In genomic region chr16:47058295-47059086, GRCh38 we compare ENCODE assay signal across 1 cellular context.
TF ChIP-seq lines count a peak whose summit lies in the region.

No MANE protein-coding gene starts in this region.

TF ChIP-seq in HepG2, 621 proteins besides CTCF, POLR2A, EP300 and RAD21 (continued from another document and continues in another):
- peak; percentile 17; the same call in 1 of the 2 replicates for TF ChIP-seq FOXK1 (CRISPR knock-in tag; IDR thresholded peaks at IDR 0.05; ENCODE audit: borderline replicate concordance, low read depth)
- TF ChIP-seq FOXJ3 (CRISPR knock-in tag; IDR thresholded peaks at IDR 0.05; ENCODE audit: borderline replicate concordance): peak; percentile 58; the same call in 1 of the 2 replicates
- peak; percentile 25; the same call in 1 of the 2 replicates for TF ChIP-seq JUN (CRISPR knock-in tag; IDR thresholded peaks at IDR 0.05)
- TF ChIP-seq PCBP1 (IDR thresholded peaks at IDR 0.05; ENCODE audit: borderline replicate concordance, low read depth, low read length): no peak
- no peak for TF ChIP-seq ZHX2 (IDR thresholded peaks at IDR 0.05; ENCODE audit: low read depth)
- TF ChIP-seq ZHX2 (CRISPR knock-in tag; IDR thresholded peaks at IDR 0.05; ENCODE audit: borderline replicate concordance): no peak
- no peak for TF ChIP-seq HINFP (CRISPR knock-in tag; IDR thresholded peaks at IDR 0.05; ENCODE audit: low read depth)
- no peak for TF ChIP-seq ZNF30 (CRISPR knock-in tag; IDR thresholded peaks at IDR 0.05)
- peak; percentile 65 for TF ChIP-seq DMAP1 (CRISPR knock-in tag; IDR thresholded peaks at IDR 0.05)
- no peak for TF ChIP-seq PLRG1 (conservative IDR thresholded peaks at IDR 0.05)
- peak; percentile 88 for TF ChIP-seq ERF (CRISPR knock-in tag; IDR thresholded peaks at IDR 0.05)
- no peak; the same call in 1 of the 2 replicates for TF ChIP-seq ARID4A (CRISPR knock-in tag; IDR thresholded peaks at IDR 0.05; ENCODE audit: borderline replicate concordance)
- TF ChIP-seq ZNF317 (CRISPR knock-in tag; IDR thresholded peaks at IDR 0.05): no peak
- TF ChIP-seq ZNF430 (CRISPR knock-in tag; IDR thresholded peaks at IDR 0.05): peak; percentile 93
- peak; percentile 88 for TF ChIP-seq ZNF644 (CRISPR knock-in tag; IDR thresholded peaks at IDR 0.05; ENCODE audit: low read depth)
- no peak; the same call in 1 of the 2 replicates for TF ChIP-seq RXRA (CRISPR knock-in tag; IDR thresholded peaks at IDR 0.05)
- peak; percentile 94 for TF ChIP-seq PAXIP1 (CRISPR knock-in tag; conservative IDR thresholded peaks at IDR 0.05)
- TF ChIP-seq PCBP2 (optimal IDR thresholded peaks at IDR 0.05; ENCODE audit: low read depth, low read length, poor library complexity, severe bottlenecking): no peak
- TF ChIP-seq FOXA3 (CRISPR knock-in tag; IDR thresholded peaks at IDR 0.05): peak; percentile 70
- no peak for TF ChIP-seq RORA (CRISPR knock-in tag; IDR thresholded peaks at IDR 0.05)
- no peak for TF ChIP-seq ZBTB1 (CRISPR knock-in tag; IDR thresholded peaks at IDR 0.05; ENCODE audit: borderline replicate concordance)
- TF ChIP-seq CBX2 (IDR thresholded peaks at IDR 0.05; ENCODE audit: low read depth, low read length): no peak
- TF ChIP-seq CBX2 (CRISPR knock-in tag; IDR thresholded peaks at IDR 0.05; ENCODE audit: low read depth): no peak
- TF ChIP-seq ISX (CRISPR knock-in tag; conservative IDR thresholded peaks at IDR 0.05): no peak
- no peak for TF ChIP-seq ZNF496 (CRISPR knock-in tag; IDR thresholded peaks at IDR 0.05; ENCODE audit: insufficient replicate concordance)
- no peak for TF ChIP-seq HNRNPL (IDR thresholded peaks at IDR 0.05; ENCODE audit: low read depth, low read length)
- TF ChIP-seq NBN (conservative IDR thresholded peaks at IDR 0.05): no peak
- no peak for TF ChIP-seq JUND (CRISPR knock-in tag; IDR thresholded peaks at IDR 0.05)
- no peak for TF ChIP-seq ZC3H4 (CRISPR knock-in tag; IDR thresholded peaks at IDR 0.05; ENCODE audit: borderline replicate concordance)
- no peak for TF ChIP-seq KDM1A (CRISPR knock-in tag; IDR thresholded peaks at IDR 0.05)
- TF ChIP-seq ZNF570 (CRISPR knock-in tag; IDR thresholded peaks at IDR 0.05; ENCODE audit: borderline replicate concordance): no peak
- TF ChIP-seq ZNF44 (CRISPR knock-in tag; IDR thresholded peaks at IDR 0.05): no peak
- no peak for TF ChIP-seq PRDM4 (CRISPR knock-in tag; IDR thresholded peaks at IDR 0.05; ENCODE audit: borderline replicate concordance)
- no peak for TF ChIP-seq ZNF296 (CRISPR knock-in tag; conservative IDR thresholded peaks at IDR 0.05)
- TF ChIP-seq ZBTB8A (CRISPR knock-in tag; IDR thresholded peaks at IDR 0.05; ENCODE audit: borderline replicate concordance, low read depth): no peak
- peak; percentile 90 for TF ChIP-seq MEF2D (CRISPR knock-in tag; IDR thresholded peaks at IDR 0.05)
- TF ChIP-seq NFIC (IDR thresholded peaks at IDR 0.05; ENCODE audit: low read length): peak; percentile 79
- peak; percentile 88 for TF ChIP-seq DRAP1 (CRISPR knock-in tag; IDR thresholded peaks at IDR 0.05)
- TF ChIP-seq KLF6 (CRISPR knock-in tag; IDR thresholded peaks at IDR 0.05): no peak
- TF ChIP-seq GZF1 (CRISPR knock-in tag; IDR thresholded peaks at IDR 0.05): peak; percentile 19; the same call in 1 of the 2 replicates
- TF ChIP-seq SIN3A (IDR thresholded peaks at IDR 0.05; ENCODE audit: borderline replicate concordance, low read depth, low read length): no peak
- TF ChIP-seq GTF3A (CRISPR knock-in tag; conservative IDR thresholded peaks at IDR 0.05): no peak
- 0 out of 2 replicates have a peak, but pooled peaks have one; percentile 24 for TF ChIP-seq ZNF589 (CRISPR knock-in tag; conservative IDR thresholded peaks at IDR 0.05)
- TF ChIP-seq LBX2 (CRISPR knock-in tag; IDR thresholded peaks at IDR 0.05; ENCODE audit: borderline replicate concordance): no peak
- TF ChIP-seq ZNF792 (CRISPR knock-in tag; IDR thresholded peaks at IDR 0.05): peak; percentile 89; the same call in 1 of the 2 replicates
- TF ChIP-seq FUBP1 (CRISPR knock-in tag; IDR thresholded peaks at IDR 0.05; ENCODE audit: borderline replicate concordance): no peak
